In the genomic region with DNA sequence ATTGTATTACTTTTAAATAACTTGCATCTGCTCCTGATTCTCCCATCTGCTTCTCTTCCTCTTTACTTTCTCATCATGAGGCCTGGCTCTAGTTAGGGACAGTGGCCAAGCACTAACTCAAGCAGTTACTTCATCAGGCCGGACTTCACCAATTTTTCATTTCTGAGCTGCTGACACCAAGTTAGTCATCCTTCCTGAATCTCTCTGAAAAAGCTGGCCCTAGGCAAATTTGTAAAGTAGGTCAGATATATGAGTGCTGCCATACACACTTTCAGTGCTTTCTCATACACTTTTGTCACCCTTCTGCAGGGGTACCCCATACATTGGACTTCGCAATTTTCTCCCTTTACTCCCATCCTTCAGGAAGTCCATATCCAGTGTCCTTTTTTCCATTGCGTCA, we compare ENCODE assay signal across 20 cellular contexts.
DNase-seq lines count a peak whose midpoint lies in the region; ATAC-seq and TF ChIP-seq lines count a peak whose summit lies in the region.
"Had no signal": no experiment of that assay in that cellular context is flagged by ENCODE, and none has a peak within 500 bp of the region (broad histone marks: within the 10 kb centered on the region; RNA-seq: fewer than 3 reads in every experiment).

No MANE protein-coding gene starts in this region.

- TF ChIP-seq CTCF in mammary epithelial cell (conservative IDR thresholded peaks at IDR 0.05 in 1 of 2, IDR thresholded peaks at IDR 0.05 in 1 of 2; ENCODE audit: extremely low read depth in 1 of 2, insufficient read depth in 1 of 2, low read depth in 1 of 2, low read length in 2 of 2) = no peak
- no peak for TF ChIP-seq CTCF in mucosa of descending colon (IDR thresholded peaks at IDR 0.05)
- TF ChIP-seq CTCF in endodermal cell (conservative IDR thresholded peaks at IDR 0.05) = no peak
- TF ChIP-seq CTCF in osteocyte (IDR thresholded peaks at IDR 0.05) = no peak

- H3K4me1 ChIP-seq in mammary epithelial cell (ENCODE audit: insufficient read depth, low read length) (no peaks in the 10 kb centered on the region), mucosa of descending colon (ENCODE audit: low read depth) (no peaks in the 10 kb centered on the region), endodermal cell (ENCODE audit: control insufficient read depth, insufficient read depth, low read length) (no peaks in the 10 kb centered on the region)
- H3K4me1 ChIP-seq: body of pancreas had no signal

- H3K9ac ChIP-seq in mammary epithelial cell (ENCODE audit: insufficient read depth, low read length) = no peak overlapping the region
- no peak overlapping the region for H3K9ac ChIP-seq in endodermal cell (ENCODE audit: extremely low read depth, low read length, poor library complexity, severe bottlenecking)
- H3K9ac ChIP-seq: BLaER1 treated with 17β-estradiol and CSF1 and Interleukin-3, amounts not matched to agents 10 nM and 100 nM had no signal

- peaks cover 5% of the 10 kb centered on the region for H3K36me3 Mint-ChIP-seq in endodermal cell (ENCODE audit: low read depth)
- H3K36me3 Mint-ChIP-seq in osteocyte (ENCODE audit: unreplicated experiment) = no peaks in the 10 kb centered on the region
- H3K36me3 Mint-ChIP-seq: immature natural killer cell had no signal

- 91% methylated on average over 3 of the region's 3 CpGs for WGBS in mammary epithelial cell (ENCODE audit: low coverage, missing lambda C conversion rate)
- 80 to 92% methylated on average over 1 to 3 of the region's 3 CpGs for WGBS in endodermal cell (ENCODE audit: insufficient coverage in 1 of 2, insufficient read length in 1 of 2), 2 experiments

- peak; percentile 40 for ATAC-seq in mucosa of descending colon
- ATAC-seq: activated T-helper 17 cell treated with anti-CD3 and anti-CD28 coated beads, Interleukin-2, amount 50 U/mL, for 72 hours; body of pancreas; HCT116 had no signal

- H3K79me2 ChIP-seq in mammary epithelial cell (ENCODE audit: insufficient read depth, low read length) = no peaks in the 10 kb centered on the region

- in situ Hi-C loops in mammary epithelial cell (cut with MboI; ENCODE audit: low sequenced_read_pairs in 2 of 2) = no loop called here

- DNase-seq in EH (ENCODE audit: low read depth) (peak; percentile 26), MV-4-11 (lab: John Stamatoyannopoulos, UW) (peak; percentile 41), mammary epithelial cell (peak; percentile 2), mucosa of descending colon (peak in 1 of 3 donors; percentile 10), NCI-H524 treated with DMSO at 0.1 percent for 48 hours (lab: John Stamatoyannopoulos, UW) (no peak), endodermal cell (no peak), osteocyte (ENCODE audit: extremely low spot score, unreplicated experiment) (no peak)
- no peak for DNase-seq in activated CD4-positive, alpha-beta T cell treated with anti-CD3 and anti-CD28 coated beads for 48 hours
- DNase-seq: activated CD4-positive, alpha-beta memory T cell treated with anti-CD3 and anti-CD28 coated beads, Interleukin-2, amount 10 ng/mL, durations not matched to agents 7 days and 5 days; effector CD4-positive, alpha-beta T cell; immature natural killer cell; midbrain; NCI-H2029 treated with DMSO at 0.1 percent for 48 hours; NK-92 treated with Interleukin-12 subunit alpha and Interleukin-12 subunit beta, amount 100 ng/mL, for 24 hours; ovary; small intestine had no signal

- H3K4me1 Mint-ChIP-seq in endodermal cell (peaks cover 4% of the 10 kb centered on the region), osteocyte (ENCODE audit: unreplicated experiment) (no peaks in the 10 kb centered on the region)
- H3K4me1 Mint-ChIP-seq: activated CD4-positive, alpha-beta memory T cell treated with anti-CD3 and anti-CD28 coated beads, Interleukin-2, amount 10 ng/mL, durations not matched to agents 7 days and 5 days; activated T-helper 17 cell treated with anti-CD3 and anti-CD28 coated beads, Interleukin-2, amount 50 U/mL, for 72 hours; immature natural killer cell had no signal

- H3K4me3 ChIP-seq in mammary epithelial cell (replicated peaks in 1 of 3; ENCODE audit: insufficient read depth in 1 of 3, low read depth in 2 of 3, low read length in 3 of 3) (no peak overlapping the region), mucosa of descending colon (no peak overlapping the region), endodermal cell (ENCODE audit: low read length) (no peak overlapping the region)
- H3K4me3 ChIP-seq: BLaER1 treated with 17β-estradiol and CSF1 and Interleukin-3, amounts not matched to agents 10 nM and 100 nM; body of pancreas; ovary had no signal

- dilution Hi-C loops in mammary epithelial cell (cut with HindIII; ENCODE audit: low sequenced_read_pairs) = no loop called here

- no peak overlapping the region for H3K4me2 ChIP-seq in mammary epithelial cell (ENCODE audit: insufficient read depth, low read depth, low read length)

- H3K4me3 Mint-ChIP-seq in endodermal cell (no peak overlapping the region), osteocyte (ENCODE audit: unreplicated experiment) (no peak overlapping the region)
- H3K4me3 Mint-ChIP-seq: activated CD4-positive, alpha-beta memory T cell treated with anti-CD3 and anti-CD28 coated beads, Interleukin-2, amount 10 ng/mL, durations not matched to agents 7 days and 5 days; activated T-helper 17 cell treated with anti-CD3 and anti-CD28 coated beads, Interleukin-2, amount 50 U/mL, for 72 hours; immature natural killer cell had no signal

- no peaks in the 10 kb centered on the region for H4K20me1 ChIP-seq in mammary epithelial cell (ENCODE audit: insufficient read depth, low read length)
- H4K20me1 ChIP-seq: BLaER1 treated with 17β-estradiol and CSF1 and Interleukin-3, amounts not matched to agents 10 nM and 100 nM had no signal

- H3K27ac ChIP-seq in mammary epithelial cell (ENCODE audit: insufficient read depth, low read depth, low read length) (no peak overlapping the region), endodermal cell (ENCODE audit: low read depth, low read length) (no peak overlapping the region)
- H3K27ac ChIP-seq: body of pancreas, ovary had no signal

- intact Hi-C loops in mammary epithelial cell (cut with micrococcal nuclease) (no loop called here), mucosa of descending colon (cut with DNase I, micrococcal nuclease) (no loop called here)

- no peak overlapping the region for H2AFZ ChIP-seq in mammary epithelial cell (ENCODE audit: low read depth, low read length)

- CTCF ChIA-PET in mammary epithelial cell (lab: Charles Lee; ENCODE audit: low non-redundant PET) = no interaction called here

- no TSS peak for BruUV-seq in mammary epithelial cell (replicated peaks; lab: Mats Ljungman, UMichigan)

- H3K27me3 ChIP-seq in mammary epithelial cell (ENCODE audit: insufficient read depth, low read length) (no peaks in the 10 kb centered on the region), endodermal cell (ENCODE audit: control insufficient read depth, insufficient read depth, low read length, poor library complexity, severe bottlenecking) (no peaks in the 10 kb centered on the region)
- H3K27me3 ChIP-seq: BLaER1 treated with 17β-estradiol and CSF1 and Interleukin-3, amounts not matched to agents 10 nM and 100 nM; body of pancreas; ovary had no signal

- H3K27me3 Mint-ChIP-seq in endodermal cell (ENCODE audit: insufficient read depth) = no peaks in the 10 kb centered on the region
- no peaks in the 10 kb centered on the region for H3K27me3 Mint-ChIP-seq in osteocyte (ENCODE audit: unreplicated experiment)

- H3K27ac Mint-ChIP-seq in endodermal cell = no peak overlapping the region
- H3K27ac Mint-ChIP-seq in osteocyte (ENCODE audit: unreplicated experiment) = no peak overlapping the region
- H3K27ac Mint-ChIP-seq: activated CD4-positive, alpha-beta memory T cell treated with anti-CD3 and anti-CD28 coated beads, Interleukin-2, amount 10 ng/mL, durations not matched to agents 7 days and 5 days; activated T-helper 17 cell treated with anti-CD3 and anti-CD28 coated beads, Interleukin-2, amount 50 U/mL, for 72 hours; immature natural killer cell had no signal

- H3K9me3 Mint-ChIP-seq in endodermal cell = peaks cover 8% of the 10 kb centered on the region
- H3K9me3 Mint-ChIP-seq in osteocyte (ENCODE audit: unreplicated experiment) = no peaks in the 10 kb centered on the region
- H3K9me3 Mint-ChIP-seq: activated CD4-positive, alpha-beta memory T cell treated with anti-CD3 and anti-CD28 coated beads, Interleukin-2, amount 10 ng/mL, durations not matched to agents 7 days and 5 days had no signal

- H3K9me3 ChIP-seq in mammary epithelial cell (replicated peaks; ENCODE audit: insufficient read depth, low read length) = no peaks in the 10 kb centered on the region
- H3K9me3 ChIP-seq in mucosa of descending colon = no peaks in the 10 kb centered on the region
- peaks cover 11% of the 10 kb centered on the region for H3K9me3 ChIP-seq in endodermal cell (ENCODE audit: control insufficient read depth, low read length)
- H3K9me3 ChIP-seq: body of pancreas, ovary had no signal

- H3K36me3 ChIP-seq in mammary epithelial cell (ENCODE audit: insufficient read depth, low read length) (no peaks in the 10 kb centered on the region), mucosa of descending colon (ENCODE audit: low read depth) (no peaks in the 10 kb centered on the region), endodermal cell (ENCODE audit: control insufficient read depth, insufficient read depth, low read length) (no peaks in the 10 kb centered on the region)
- H3K36me3 ChIP-seq: BLaER1 treated with 17β-estradiol and CSF1 and Interleukin-3, amounts not matched to agents 10 nM and 100 nM; ovary had no signal

Comparison
In these comparisons a context has a peak if more than half of its experiments do, and no peak if none do; other contexts are left out.
1. DNase-seq: peak in EH (single experiment), MV-4-11 (single experiment) and mammary epithelial cell (single experiment); none in NCI-H524 treated with DMSO at 0.1 percent for 48 hours (single experiment), endodermal cell (single experiment), osteocyte (single experiment) and activated CD4-positive, alpha-beta T cell treated with anti-CD3 and anti-CD28 coated beads for 48 hours (single experiment).